In the genomic region with DNA sequence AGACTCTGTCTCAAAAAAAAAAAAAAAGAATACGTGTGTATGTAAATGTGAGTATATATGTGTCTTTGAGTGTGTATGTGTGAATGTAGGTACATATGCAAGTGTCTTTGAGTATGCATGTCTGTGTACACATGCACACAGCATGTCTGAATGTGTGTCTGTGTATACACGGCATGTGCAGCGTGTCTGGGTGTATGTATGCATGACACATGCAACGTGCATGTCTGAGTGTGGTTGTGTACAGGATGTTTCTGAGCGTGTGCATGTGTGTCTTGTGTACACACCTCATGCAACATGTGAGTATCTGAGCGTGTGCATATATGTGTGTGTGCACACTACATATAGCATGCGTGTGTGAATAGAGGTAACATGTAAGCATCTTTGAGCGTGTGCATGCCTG, we compare ENCODE assay signal across 29 cellular contexts. TPM values are rescaled to one million over a fixed set of nuclear protein-coding genes. Genes with fewer than 3 reads are reported as not detected.
"Had no signal": no experiment of that assay in that cellular context is flagged by ENCODE, and none has a peak within 500 bp of the region (broad histone marks: within the 10 kb centered on the region; RNA-seq: fewer than 3 reads in every experiment).

No MANE protein-coding gene starts in this region.

- ATAC-seq: mucosa of descending colon; naive thymus-derived CD4-positive, alpha-beta T cell; natural killer cell treated with Interleukin-12 subunit alpha and Interleukin-12 subunit beta and Interleukin-15 and Interleukin-18, amount 100 ng/mL, for 72 hours; sciatic nerve; stimulated activated naive B cell treated with anti-CD40 and anti-IgM and Interleukin-4, amounts not matched to agents 10 μg/mL and 1 μg/mL and 100 μg/mL, for 72 hours; stimulated activated naive CD8-positive, alpha-beta T cell treated with anti-CD3 and anti-CD28 coated beads, Interleukin-15, Interleukin-2, amounts not matched to agents 100 U/mL and 50 U/mL, for 24 hours had no signal

- H2AFZ ChIP-seq: hepatocyte had no signal

- H3K9me3 ChIP-seq: left ventricle myocardium inferior, mucosa of descending colon, neutrophil, ovary, right atrium auricular region, stomach, testis, thyroid gland, transverse colon, upper lobe of right lung had no signal

- H3K4me3 ChIP-seq: hepatocyte, left ventricle myocardium inferior, lung, mucosa of descending colon, ovary, right atrium auricular region, skin epidermis, stomach, testis, thyroid gland, transverse colon, upper lobe of right lung had no signal

- H3K4me1 ChIP-seq: left ventricle myocardium inferior, right atrium auricular region, stomach, testis, thyroid gland, transverse colon, upper lobe of right lung had no signal

- H3K79me2 ChIP-seq: hepatocyte had no signal

- H3K27ac ChIP-seq: hepatocyte, left ventricle myocardium inferior, neutrophil, ovary, right atrium auricular region, skin epidermis, stomach, testis, thyroid gland, transverse colon, upper lobe of right lung had no signal

- FAIRE-seq: urothelium cell line had no signal

- H3K4me2 ChIP-seq: hepatocyte had no signal

- DNase-seq: islet precursor cell; left ventricle myocardium inferior; midbrain; mucosa of descending colon; naive thymus-derived CD4-positive, alpha-beta T cell; occipital lobe; ovary; stimulated activated CD4-positive, alpha-beta T cell treated with anti-CD3 and anti-CD28 coated beads, Interleukin-12 subunit alpha, Interleukin-12 subunit beta, amount 100 ng/mL, for 4 hours; stimulated activated CD4-positive, alpha-beta T cell treated with anti-CD3 and anti-CD28 coated beads, Interleukin-15, amount 100 ng/mL, for 24 hours; stimulated activated CD4-positive, alpha-beta T cell treated with anti-CD3 and anti-CD28 coated beads, Interleukin-2, amount 100 ng/mL, for 24 hours; stimulated activated CD4-positive, alpha-beta T cell treated with anti-CD3 and anti-CD28 coated beads, Interleukin-4, amount 100 ng/mL, for 1 hour; stimulated activated naive B cell treated with anti-CD40 and anti-IgM and Interleukin-4, amounts not matched to agents 10 μg/mL and 1 μg/mL and 100 μg/mL, for 72 hours; stimulated activated naive CD8-positive, alpha-beta T cell treated with anti-CD3 and anti-CD28 coated beads, Interleukin-15, Interleukin-2, amounts not matched to agents 100 U/mL and 50 U/mL, for 24 hours; stomach; testis; thyroid gland; transverse colon; upper lobe of right lung had no signal

- H3K27me3 ChIP-seq: hepatocyte, neutrophil, ovary, right atrium auricular region, testis, thyroid gland, transverse colon, upper lobe of right lung had no signal

- H3K36me3 ChIP-seq: left ventricle myocardium inferior, neutrophil, ovary, right atrium auricular region, stomach, thyroid gland, transverse colon, upper lobe of right lung had no signal

RNA-seq across cellular contexts. Expression of a gene that starts 20.8 kb away (rescaled TPM):
- total RNA-seq: left ventricle myocardium inferior; mesenteric fat pad; myocyte; naive thymus-derived CD4-positive, alpha-beta T cell; natural killer cell treated with Interleukin-12 subunit alpha and Interleukin-12 subunit beta and Interleukin-15 and Interleukin-18, amount 100 ng/mL, for 72 hours; pulmonary artery endothelial cell; right atrium auricular region; transverse colon had no signal
- polyA plus RNA-seq: naive thymus-derived CD4-positive, alpha-beta T cell had no signal
